ENCODE assay signal across 23 cellular contexts in the genomic region with DNA sequence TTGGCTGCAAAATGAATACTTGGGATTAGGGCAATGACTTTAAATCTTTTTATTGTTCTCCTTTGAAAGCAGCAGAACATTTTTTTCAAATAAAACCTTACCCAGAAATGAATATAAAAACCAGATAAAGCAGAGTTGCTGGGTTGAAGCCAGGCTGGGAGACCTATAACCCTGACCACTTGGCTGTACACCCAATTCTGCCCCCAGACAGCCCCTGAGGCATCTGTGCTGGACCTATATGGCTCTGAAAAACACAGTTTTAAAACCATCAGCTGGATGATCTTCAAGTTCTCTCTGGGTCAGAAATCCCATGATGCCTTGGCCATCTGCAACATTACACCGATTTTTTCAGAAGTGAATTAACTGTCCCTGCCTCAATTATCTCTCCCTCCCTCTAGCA. TPM values are rescaled to one million over a fixed set of nuclear protein-coding genes. Genes with fewer than 3 reads are reported as not detected.
DNase-seq lines count a peak whose midpoint lies in the region; ATAC-seq and TF ChIP-seq lines count a peak whose summit lies in the region.
"Had no signal": no experiment of that assay in that cellular context is flagged by ENCODE, and none has a peak within 500 bp of the region (broad histone marks: within the 10 kb centered on the region; RNA-seq: fewer than 3 reads in every experiment).

No MANE protein-coding gene starts in this region.

- H3K9me3 Mint-ChIP-seq in glutamatergic neuron (ENCODE audit: unreplicated experiment), result peaks cover 2% of the 10 kb centered on the region
- H3K9me3 Mint-ChIP-seq in effector memory CD8-positive, alpha-beta T cell, result no peaks in the 10 kb centered on the region
- H3K9me3 Mint-ChIP-seq: CD8-positive, alpha-beta memory T cell had no signal

- H3K4me1 ChIP-seq in esophagus squamous epithelium (peaks cover 0 to 54% (median 0%) of the 10 kb centered on the region in 3 donors), ovary (ENCODE audit: insufficient read depth) (peaks cover 6% of the 10 kb centered on the region), transverse colon (peaks cover 0 to 9% (median 4%) of the 10 kb centered on the region in 4 donors)
- H3K4me1 ChIP-seq: BE2C, HAP-1 had no signal

- intact Hi-C loops in esophagus squamous epithelium (cut with DNase I) (no loop called here), ovary (cut with DNase I) (no loop called here), transverse colon (cut with DNase I; ENCODE audit: low total_unique reads) (no loop called here)

- TF ChIP-seq EP300 in ovary (IDR thresholded peaks at IDR 0.05) (no peak), transverse colon (IDR thresholded peaks at IDR 0.05; ENCODE audit: low read depth) (no peak)

- no peak for ATAC-seq in effector memory CD8-positive, alpha-beta T cell (replicated peaks)
- ATAC-seq in HG02870 (IDR thresholded peaks at IDR 0.05; ENCODE audit: unreplicated experiment), result no peak
- ATAC-seq: GM12878 had no signal

- no peak overlapping the region for H3K4me3 ChIP-seq in esophagus squamous epithelium
- H3K4me3 ChIP-seq in ovary, result no peak overlapping the region
- H3K4me3 ChIP-seq in transverse colon, result no peak overlapping the region
- H3K4me3 ChIP-seq: GM12878, GM23248, HAP-1 had no signal

- DNase-seq in esophagus squamous epithelium (lab: John Stamatoyannopoulos, UW) (no peak), ovary (peak; percentile 16 to 68 (median 32)), transverse colon (no peak), glutamatergic neuron (no peak)
- no peak for DNase-seq in effector memory CD8-positive, alpha-beta T cell
- DNase-seq: ACHN; BE2C; C1 segment of cervical spinal cord; CD4-positive, CD25-positive, alpha-beta regulatory T cell; CD8-positive, alpha-beta memory T cell; COR-L47; DMS 273 treated with DMSO at 0.1 percent for 48 hours; DMS53; DND-41; EL; GM23248 had no signal

- in situ Hi-C loops in transverse colon (cut with MboI; ENCODE audit: low pct_ligation_motif_present in 1 of 4, low pct_unique_long_range_greater_than_20kb in 1 of 4, low sequenced_read_pairs in 3 of 4), result loop anchor here in 2 of 4 donors (25.0 kb wide), 2 partner anchors 418 to 443 kb away; no protein-coding TSS in a partner anchor

- no peak overlapping the region for H3K27ac Mint-ChIP-seq in glutamatergic neuron (ENCODE audit: unreplicated experiment)
- H3K27ac Mint-ChIP-seq in effector memory CD8-positive, alpha-beta T cell, result no peak overlapping the region

- H3K9me3 ChIP-seq in esophagus squamous epithelium, result no peaks in the 10 kb centered on the region
- H3K9me3 ChIP-seq in ovary, result no peaks in the 10 kb centered on the region
- H3K9me3 ChIP-seq in transverse colon, result no peaks in the 10 kb centered on the region
- H3K9me3 ChIP-seq: BE2C, HAP-1 had no signal

- no peaks in the 10 kb centered on the region for H3K27me3 ChIP-seq in esophagus squamous epithelium
- no peaks in the 10 kb centered on the region for H3K27me3 ChIP-seq in ovary
- H3K27me3 ChIP-seq in transverse colon, result no peaks in the 10 kb centered on the region
- H3K27me3 ChIP-seq: BE2C had no signal

- WGBS in esophagus squamous epithelium, 2 donors, result 45 to 53% methylated on average over 1 of the region's 1 CpG
- 16 to 48% (median 30%) methylated on average over 1 of the region's 1 CpG for WGBS in ovary, 3 donors
- 55% methylated on average over 1 of the region's 1 CpG; no CpG with 5 or more reads in 1 of the 2 donors for WGBS in transverse colon (ENCODE audit: low coverage in 1 of 2), 2 donors

- H3K36me3 Mint-ChIP-seq in glutamatergic neuron (ENCODE audit: unreplicated experiment), result no peaks in the 10 kb centered on the region
- H3K36me3 Mint-ChIP-seq in effector memory CD8-positive, alpha-beta T cell (ENCODE audit: insufficient read depth), result no peaks in the 10 kb centered on the region
- H3K36me3 Mint-ChIP-seq: CD4-positive, CD25-positive, alpha-beta regulatory T cell; CD8-positive, alpha-beta memory T cell had no signal

- TF ChIP-seq POLR2A in esophagus squamous epithelium (IDR thresholded peaks at IDR 0.05), result no peak
- no peak for TF ChIP-seq POLR2A in ovary (IDR thresholded peaks at IDR 0.05)
- no peak for TF ChIP-seq POLR2A in transverse colon (IDR thresholded peaks at IDR 0.05)

- H3K36me3 ChIP-seq in esophagus squamous epithelium (no peaks in the 10 kb centered on the region), ovary (no peaks in the 10 kb centered on the region), transverse colon (no peaks in the 10 kb centered on the region)
- H3K36me3 ChIP-seq: BE2C, HAP-1 had no signal

- H3K27ac ChIP-seq in esophagus squamous epithelium (peak overlapping the region; percentile 22 to 73 (median 50)), ovary (peak overlapping the region in 1 of 2 donors; percentile 51), transverse colon (peak overlapping the region in 3 of 4 donors; percentile 6 to 40 (median 17))
- H3K27ac ChIP-seq: GM23248, HL-60 had no signal

- no peak overlapping the region for H3K4me3 Mint-ChIP-seq in glutamatergic neuron (ENCODE audit: unreplicated experiment)
- H3K4me3 Mint-ChIP-seq in effector memory CD8-positive, alpha-beta T cell, result no peak overlapping the region
- H3K4me3 Mint-ChIP-seq: CD4-positive, CD25-positive, alpha-beta regulatory T cell; CD8-positive, alpha-beta memory T cell had no signal

- H3K4me1 Mint-ChIP-seq in glutamatergic neuron (ENCODE audit: low read depth, unreplicated experiment), result no peaks in the 10 kb centered on the region
- no peaks in the 10 kb centered on the region for H3K4me1 Mint-ChIP-seq in effector memory CD8-positive, alpha-beta T cell (ENCODE audit: low read depth in 2 of 2)
- H3K4me1 Mint-ChIP-seq: CD4-positive, CD25-positive, alpha-beta regulatory T cell; CD8-positive, alpha-beta memory T cell had no signal

- H3K27me3 Mint-ChIP-seq in glutamatergic neuron (ENCODE audit: unreplicated experiment), result no peaks in the 10 kb centered on the region
- H3K27me3 Mint-ChIP-seq in effector memory CD8-positive, alpha-beta T cell, result peaks cover 13 to 14% of the 10 kb centered on the region in 2 donors
- H3K27me3 Mint-ChIP-seq: CD4-positive, CD25-positive, alpha-beta regulatory T cell had no signal

- no peak for TF ChIP-seq CTCF in esophagus squamous epithelium (IDR thresholded peaks at IDR 0.05)
- no peak for TF ChIP-seq CTCF in ovary (IDR thresholded peaks at IDR 0.05)
- TF ChIP-seq CTCF in transverse colon (IDR thresholded peaks at IDR 0.05), result no peak
- TF ChIP-seq CTCF in glutamatergic neuron (IDR thresholded peaks at IDR 0.05; ENCODE audit: partially characterized antibody, unreplicated experiment), result no peak

RNA-seq across cellular contexts. Expression of a gene that starts 23.7 kb away (rescaled TPM):
- not detected for total RNA-seq in esophagus squamous epithelium
- total RNA-seq in ovary, result under 1 TPM in 3 of 7 donors, not detected in 4; 0.10 to 0.37 (median 0.15) TPM
- polyA plus RNA-seq in ovary, result under 1 TPM in 1 of 2 donors, not detected in 1; 0.29 TPM
- 1 to 10 TPM in 1 of 4 donors, under 1 TPM in 1, not detected in 2; 0.79 to 1.8 TPM for total RNA-seq in transverse colon
- total RNA-seq in glutamatergic neuron (ENCODE audit: unreplicated experiment), result 1.9 TPM
- total RNA-seq: CD4-positive, CD25-positive, alpha-beta regulatory T cell; CD8-positive, alpha-beta memory T cell; G401; GM12878; H4; HT1080 had no signal
- polyA plus RNA-seq: CD4-positive, CD25-positive, alpha-beta regulatory T cell; CD8-positive, alpha-beta memory T cell; GM23248 had no signal

Comparison
In these comparisons a context has a peak if more than half of its experiments do, and no peak if none do; other contexts are left out.
1. DNase-seq: peak in ovary (5 of 5); none in esophagus squamous epithelium (single experiment), transverse colon (single experiment), glutamatergic neuron (single experiment) and effector memory CD8-positive, alpha-beta T cell (0 of 3).